ENCODE assay signal across 15 cellular contexts in the genomic region with DNA sequence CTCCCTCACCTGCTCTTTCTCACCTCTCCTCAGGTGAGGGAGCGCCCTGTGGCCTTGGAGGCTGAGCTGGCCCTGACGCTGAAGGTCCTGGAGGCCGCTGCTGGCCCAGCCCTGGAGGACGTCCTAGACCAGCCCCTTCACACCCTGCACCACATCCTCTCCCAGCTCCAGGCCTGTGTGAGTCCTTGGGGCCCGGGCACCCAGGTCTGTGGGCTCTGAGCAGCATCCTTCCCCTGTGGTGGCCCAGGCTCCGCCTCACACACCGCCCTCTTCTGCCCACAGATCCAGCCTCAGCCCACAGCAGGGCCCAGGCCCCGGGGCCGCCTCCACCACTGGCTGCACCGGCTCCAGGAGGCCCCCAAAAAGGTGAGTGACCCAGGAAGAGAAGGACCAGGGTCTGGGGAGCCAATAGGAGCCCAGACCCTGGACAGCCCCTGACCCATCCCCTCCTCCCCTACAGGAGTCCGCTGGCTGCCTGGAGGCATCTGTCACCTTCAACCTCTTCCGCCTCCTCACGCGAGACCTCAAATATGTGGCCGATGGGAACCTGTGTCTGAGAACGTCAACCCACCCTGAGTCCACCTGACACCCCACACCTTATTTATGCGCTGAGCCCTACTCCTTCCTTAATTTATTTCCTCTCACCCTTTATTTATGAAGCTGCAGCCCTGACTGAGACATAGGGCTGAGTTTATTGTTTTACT. TPM values are rescaled to one million over a fixed set of nuclear protein-coding genes. Genes with fewer than 3 reads are reported as not detected.
DNase-seq lines count a peak whose midpoint lies in the region; ATAC-seq, FAIRE-seq and TF ChIP-seq lines count a peak whose summit lies in the region.
"Had no signal": no experiment of that assay in that cellular context is flagged by ENCODE, and none has a peak within 500 bp of the region (broad histone marks: within the 10 kb centered on the region; RNA-seq: fewer than 3 reads in every experiment).

No MANE protein-coding gene starts in this region.

- no peak overlapping the region for H3K27ac ChIP-seq in GM23338 (ENCODE audit: low read depth)
- H3K27ac ChIP-seq in small intestine (ENCODE audit: low read depth in 1 of 2, low read length in 1 of 2): no peak overlapping the region
- H3K27ac ChIP-seq: ascending aorta, psoas muscle, SJSA1, tibial nerve had no signal

- H3K9me2 ChIP-seq in GM23338 (ENCODE audit: insufficient read depth): no peaks in the 10 kb centered on the region

- H3K4me3 Mint-ChIP-seq in GM23338: no peak overlapping the region; the same call in 2 of the 3 replicates
- peak overlapping the region; percentile 75 for H3K4me3 Mint-ChIP-seq in activated naive CD8-positive, alpha-beta T cell treated with anti-CD3 and anti-CD28 coated beads, Interleukin-2, amount 10 ng/mL, durations not matched to agents 7 days and 5 days

- no peak overlapping the region for H3K4me2 ChIP-seq in GM23338

- no peak for TF ChIP-seq CTCF in GM23338 (conservative IDR thresholded peaks at IDR 0.05; ENCODE audit: low read depth in 2 of 2)

- no peaks in the 10 kb centered on the region for H4K20me1 ChIP-seq in GM23338 (replicated peaks; ENCODE audit: insufficient read depth)

- POLR2A ChIA-PET in activated naive CD8-positive, alpha-beta T cell treated with anti-CD3 and anti-CD28 coated beads, Interleukin-2, amount 10 ng/mL, durations not matched to agents 7 days and 5 days (lab: Charles Lee): interaction anchor here (1.8 to 2.1 kb wide), 2 partner anchors 12 to 38 kb away, joined by 4 to 7 read pairs; a partner anchor contains a TSS

- no peak overlapping the region for H3K4me3 ChIP-seq in GM23338
- no peak overlapping the region for H3K4me3 ChIP-seq in small intestine (ENCODE audit: low read depth in 1 of 2, low read length in 2 of 2)
- H3K4me3 ChIP-seq: ascending aorta, psoas muscle, SJSA1, tibial nerve had no signal

- no peak for FAIRE-seq in small intestine (lab: Jason Lieb, UNC)
- FAIRE-seq: HTR-8/SVneo had no signal

- no peak overlapping the region for H2AFZ ChIP-seq in GM23338

- WGBS in small intestine, 3 donors: 58 to 78% (median 68%) methylated on average over 16 to 17 of the region's 17 CpGs

- no peaks in the 10 kb centered on the region for H3K9me3 ChIP-seq in small intestine (ENCODE audit: control insufficient read depth, low read depth)
- H3K9me3 ChIP-seq: ascending aorta, psoas muscle, SJSA1, tibial nerve had no signal

- H3K9me3 Mint-ChIP-seq in GM23338: no peaks in the 10 kb centered on the region
- no peaks in the 10 kb centered on the region for H3K9me3 Mint-ChIP-seq in activated naive CD8-positive, alpha-beta T cell treated with anti-CD3 and anti-CD28 coated beads, Interleukin-2, amount 10 ng/mL, durations not matched to agents 7 days and 5 days

- peak; percentile 89 for ATAC-seq in GM23338
- ATAC-seq in activated naive CD8-positive, alpha-beta T cell treated with anti-CD3 and anti-CD28 coated beads, Interleukin-2, amount 10 ng/mL, durations not matched to agents 7 days and 5 days (ENCODE audit: low read depth): peak; percentile 96
- ATAC-seq in GM21717 (IDR thresholded peaks at IDR 0.05; ENCODE audit: unreplicated experiment): no peak
- ATAC-seq: HCT116, psoas muscle had no signal

- no peaks in the 10 kb centered on the region; the same call in 1 of the 2 replicates for H3K4me1 ChIP-seq in GM23338 (ENCODE audit: insufficient read depth)
- H3K4me1 ChIP-seq in small intestine (ENCODE audit: control insufficient read depth in 2 of 2, insufficient read depth in 1 of 2, low read depth in 1 of 2, low read length in 1 of 2): no peaks in the 10 kb centered on the region
- H3K4me1 ChIP-seq: ascending aorta, psoas muscle, SJSA1, tibial nerve had no signal

- peaks cover 3% of the 10 kb centered on the region; the same call in 2 of the 3 replicates for H3K4me1 Mint-ChIP-seq in GM23338
- peaks cover 42% of the 10 kb centered on the region for H3K4me1 Mint-ChIP-seq in activated naive CD8-positive, alpha-beta T cell treated with anti-CD3 and anti-CD28 coated beads, Interleukin-2, amount 10 ng/mL, durations not matched to agents 7 days and 5 days

- DNase-seq in GM23338 (ENCODE audit: low spot score): no peak
- peak; percentile 14 to 17 for DNase-seq in activated CD4-positive, alpha-beta T cell treated with anti-CD3 and anti-CD28 coated beads, Interleukin-2, amount 50 U/mL, for 4 hours
- peak; percentile 90 for DNase-seq in activated naive CD8-positive, alpha-beta T cell treated with anti-CD3 and anti-CD28 coated beads, Interleukin-2, amount 10 ng/mL, durations not matched to agents 7 days and 5 days
- DNase-seq in small intestine: peak; percentile 50
- no peak for DNase-seq in NOMO-1 treated with DMSO at 0.1 percent for 48 hours (lab: John Stamatoyannopoulos, UW; ENCODE audit: unreplicated experiment)
- no peak for DNase-seq in germinal center (ENCODE audit: low spot score)
- no peak for DNase-seq in NCI-H2196 (lab: John Stamatoyannopoulos, UW; ENCODE audit: unreplicated experiment)

- H3K79me2 ChIP-seq in GM23338 (replicated peaks; ENCODE audit: insufficient read depth): no peaks in the 10 kb centered on the region

- H3K36me3 ChIP-seq in GM23338 (ENCODE audit: insufficient read depth) (no peaks in the 10 kb centered on the region), small intestine (ENCODE audit: control insufficient read depth in 2 of 2, insufficient read depth in 2 of 2, low read length in 2 of 2) (no peaks in the 10 kb centered on the region)
- H3K36me3 ChIP-seq: ascending aorta, SJSA1, tibial nerve had no signal

- no peak overlapping the region for H3K27ac Mint-ChIP-seq in GM23338
- peak overlapping the region; percentile 84 for H3K27ac Mint-ChIP-seq in activated naive CD8-positive, alpha-beta T cell treated with anti-CD3 and anti-CD28 coated beads, Interleukin-2, amount 10 ng/mL, durations not matched to agents 7 days and 5 days

- H3K27me3 ChIP-seq in GM23338 (ENCODE audit: insufficient read depth) (no peaks in the 10 kb centered on the region), small intestine (ENCODE audit: control insufficient read depth in 2 of 2, insufficient read depth in 2 of 2, low read length in 2 of 2) (peaks cover 0 to 2% of the 10 kb centered on the region in 2 donors)
- H3K27me3 ChIP-seq: ascending aorta had no signal

- H3F3A ChIP-seq in GM23338 (replicated peaks; ENCODE audit: low read depth): no peaks in the 10 kb centered on the region

- H3K36me3 Mint-ChIP-seq in GM23338 (ENCODE audit: low read depth): no peaks in the 10 kb centered on the region
- peaks cover 5% of the 10 kb centered on the region for H3K36me3 Mint-ChIP-seq in activated naive CD8-positive, alpha-beta T cell treated with anti-CD3 and anti-CD28 coated beads, Interleukin-2, amount 10 ng/mL, durations not matched to agents 7 days and 5 days

- H3K27me3 Mint-ChIP-seq in GM23338 (ENCODE audit: insufficient read depth, low read depth, poor library complexity): peaks cover 9% of the 10 kb centered on the region
- H3K27me3 Mint-ChIP-seq in activated naive CD8-positive, alpha-beta T cell treated with anti-CD3 and anti-CD28 coated beads, Interleukin-2, amount 10 ng/mL, durations not matched to agents 7 days and 5 days: peaks cover 5% of the 10 kb centered on the region

TF ChIP-seq in GM23338, 12 proteins besides CTCF, POLR2A, EP300 and RAD21 (continues in another document):
- TF ChIP-seq, protein P1, sequence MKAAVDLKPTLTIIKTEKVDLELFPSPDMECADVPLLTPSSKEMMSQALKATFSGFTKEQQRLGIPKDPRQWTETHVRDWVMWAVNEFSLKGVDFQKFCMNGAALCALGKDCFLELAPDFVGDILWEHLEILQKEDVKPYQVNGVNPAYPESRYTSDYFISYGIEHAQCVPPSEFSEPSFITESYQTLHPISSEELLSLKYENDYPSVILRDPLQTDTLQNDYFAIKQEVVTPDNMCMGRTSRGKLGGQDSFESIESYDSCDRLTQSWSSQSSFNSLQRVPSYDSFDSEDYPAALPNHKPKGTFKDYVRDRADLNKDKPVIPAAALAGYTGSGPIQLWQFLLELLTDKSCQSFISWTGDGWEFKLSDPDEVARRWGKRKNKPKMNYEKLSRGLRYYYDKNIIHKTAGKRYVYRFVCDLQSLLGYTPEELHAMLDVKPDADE (IDR thresholded peaks at IDR 0.05): no peak
- TF ChIP-seq POLR2AphosphoS5 (IDR thresholded peaks at IDR 0.05; ENCODE audit: low read depth): no peak

RNA-seq across cellular contexts. Expression of a gene that starts 1.9 kb away (rescaled TPM):
- total RNA-seq in GM23338 (2014; rRNA removed; shearing (Covaris generic)): not detected in 2 replicates
- not detected in 2 replicates for polyA plus RNA-seq in GM23338 (2016; fragmentation: Nextera tagmentation; extraction: Ambion mirVana)
- not detected for total RNA-seq in activated naive CD8-positive, alpha-beta T cell treated with anti-CD3 and anti-CD28 coated beads, Interleukin-2, amount 10 ng/mL, durations not matched to agents 7 days and 5 days
- polyA plus RNA-seq in small intestine: not detected
- total RNA-seq: ascending aorta, fibroblast of lung, psoas muscle, SJSA1, tibial nerve had no signal
- polyA plus RNA-seq: fibroblast of lung, psoas muscle had no signal

RNA-seq across cellular contexts. Expression of a gene that starts 22.6 kb away (rescaled TPM):
- 8.1 and 10.0 TPM in 2 replicates for total RNA-seq in GM23338 (2014; rRNA removed; shearing (Covaris generic))
- 3.2 and 4.1 TPM in 2 replicates for polyA plus RNA-seq in GM23338 (2016; fragmentation: Nextera tagmentation; extraction: Ambion mirVana)
- 1 to 10 TPM; 9.2 to 9.4 TPM for total RNA-seq in activated naive CD8-positive, alpha-beta T cell treated with anti-CD3 and anti-CD28 coated beads, Interleukin-2, amount 10 ng/mL, durations not matched to agents 7 days and 5 days
- under 1 TPM in 2 of 3 donors, not detected in 1; 0.27 to 0.76 TPM for polyA plus RNA-seq in small intestine
- total RNA-seq: ascending aorta, SJSA1 had no signal

RNA-seq across cellular contexts. Expression of a gene that starts 29.9 kb away (rescaled TPM):
- not detected in 2 replicates for total RNA-seq in GM23338 (2014; rRNA removed; shearing (Covaris generic))
- polyA plus RNA-seq in GM23338 (2016; fragmentation: Nextera tagmentation; extraction: Ambion mirVana): not detected in 2 replicates
- total RNA-seq in activated naive CD8-positive, alpha-beta T cell treated with anti-CD3 and anti-CD28 coated beads, Interleukin-2, amount 10 ng/mL, durations not matched to agents 7 days and 5 days: not detected
- not detected for polyA plus RNA-seq in small intestine
- total RNA-seq: ascending aorta, fibroblast of lung, psoas muscle, SJSA1, tibial nerve had no signal
- polyA plus RNA-seq: fibroblast of lung, psoas muscle had no signal

RNA-seq across cellular contexts. Expression of a gene that starts 37.8 kb away (rescaled TPM):
- total RNA-seq in GM23338 (2014; rRNA removed; shearing (Covaris generic)): not detected in 2 replicates
- 1.0 and 1.3 TPM in 2 replicates for polyA plus RNA-seq in GM23338 (2016; fragmentation: Nextera tagmentation; extraction: Ambion mirVana)
- total RNA-seq in activated naive CD8-positive, alpha-beta T cell treated with anti-CD3 and anti-CD28 coated beads, Interleukin-2, amount 10 ng/mL, durations not matched to agents 7 days and 5 days: 100 to 1,000 TPM; 428 to 433 TPM
- 10 to 100 TPM in 2 of 3 donors, 1 to 10 TPM in 1; 8.1 to 46.2 (median 35.7) TPM for polyA plus RNA-seq in small intestine

RNA-seq across cellular contexts. Expression of a gene that starts 44.1 kb away (rescaled TPM):
- total RNA-seq in GM23338 (2014; rRNA removed; shearing (Covaris generic)): 124 and 172 TPM in 2 replicates
- 104 and 107 TPM in 2 replicates for polyA plus RNA-seq in GM23338 (2016; fragmentation: Nextera tagmentation; extraction: Ambion mirVana)
- total RNA-seq in activated naive CD8-positive, alpha-beta T cell treated with anti-CD3 and anti-CD28 coated beads, Interleukin-2, amount 10 ng/mL, durations not matched to agents 7 days and 5 days: 10 to 100 TPM; 47.8 to 51.3 TPM
- 10 to 100 TPM; 37.8 to 63.9 (median 49.6) TPM for polyA plus RNA-seq in small intestine

Comparison
In these comparisons a context has a peak if more than half of its experiments do, and no peak if none do; other contexts are left out.
1. DNase-seq: peak in activated CD4-positive, alpha-beta T cell treated with anti-CD3 and anti-CD28 coated beads, Interleukin-2, amount 50 U/mL, for 4 hours (2 of 2), activated naive CD8-positive, alpha-beta T cell treated with anti-CD3 and anti-CD28 coated beads, Interleukin-2, amount 10 ng/mL, durations not matched to agents 7 days and 5 days (single experiment) and small intestine (single experiment); none in GM23338 (single experiment), NOMO-1 treated with DMSO at 0.1 percent for 48 hours (single experiment), germinal center (single experiment) and NCI-H2196 (single experiment).